In genomic region chr2:136246086-136246669, GRCh38 we compare ENCODE assay signal across 1 cellular context.
A peak's percentile ranks its signal among the peaks of the same experiment; 100 is the strongest.
TF ChIP-seq lines count a peak whose summit lies in the region.

No MANE protein-coding gene starts in this region.

TF ChIP-seq in HepG2, 621 proteins besides CTCF, POLR2A, EP300 and RAD21 (continued from another document and continues in another):
- no peak for TF ChIP-seq AHDC1 (CRISPR knock-in tag; IDR thresholded peaks at IDR 0.05; ENCODE audit: borderline replicate concordance)
- TF ChIP-seq, protein P1, sequence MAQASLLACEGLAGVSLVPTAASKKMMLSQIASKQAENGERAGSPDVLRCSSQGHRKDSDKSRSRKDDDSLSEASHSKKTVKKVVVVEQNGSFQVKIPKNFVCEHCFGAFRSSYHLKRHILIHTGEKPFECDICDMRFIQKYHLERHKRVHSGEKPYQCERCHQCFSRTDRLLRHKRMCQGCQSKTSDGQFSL (CRISPR knock-in tag; IDR thresholded peaks at IDR 0.05): no peak
- peak; percentile 26; the same call in 1 of the 2 replicates for TF ChIP-seq PAXIP1 (CRISPR knock-in tag; conservative IDR thresholded peaks at IDR 0.05)
- TF ChIP-seq ZNF383 (CRISPR knock-in tag; IDR thresholded peaks at IDR 0.05; ENCODE audit: borderline replicate concordance): no peak
- TF ChIP-seq ZNF782 (CRISPR knock-in tag; IDR thresholded peaks at IDR 0.05; ENCODE audit: borderline replicate concordance): no peak
- no peak for TF ChIP-seq ZC3H4 (CRISPR knock-in tag; IDR thresholded peaks at IDR 0.05; ENCODE audit: borderline replicate concordance)
- TF ChIP-seq SNAPC2 (CRISPR knock-in tag; IDR thresholded peaks at IDR 0.05): no peak
- TF ChIP-seq SRSF1 (optimal IDR thresholded peaks at IDR 0.05; ENCODE audit: low read depth, low read length): peak; percentile 28
- TF ChIP-seq, protein P2, sequence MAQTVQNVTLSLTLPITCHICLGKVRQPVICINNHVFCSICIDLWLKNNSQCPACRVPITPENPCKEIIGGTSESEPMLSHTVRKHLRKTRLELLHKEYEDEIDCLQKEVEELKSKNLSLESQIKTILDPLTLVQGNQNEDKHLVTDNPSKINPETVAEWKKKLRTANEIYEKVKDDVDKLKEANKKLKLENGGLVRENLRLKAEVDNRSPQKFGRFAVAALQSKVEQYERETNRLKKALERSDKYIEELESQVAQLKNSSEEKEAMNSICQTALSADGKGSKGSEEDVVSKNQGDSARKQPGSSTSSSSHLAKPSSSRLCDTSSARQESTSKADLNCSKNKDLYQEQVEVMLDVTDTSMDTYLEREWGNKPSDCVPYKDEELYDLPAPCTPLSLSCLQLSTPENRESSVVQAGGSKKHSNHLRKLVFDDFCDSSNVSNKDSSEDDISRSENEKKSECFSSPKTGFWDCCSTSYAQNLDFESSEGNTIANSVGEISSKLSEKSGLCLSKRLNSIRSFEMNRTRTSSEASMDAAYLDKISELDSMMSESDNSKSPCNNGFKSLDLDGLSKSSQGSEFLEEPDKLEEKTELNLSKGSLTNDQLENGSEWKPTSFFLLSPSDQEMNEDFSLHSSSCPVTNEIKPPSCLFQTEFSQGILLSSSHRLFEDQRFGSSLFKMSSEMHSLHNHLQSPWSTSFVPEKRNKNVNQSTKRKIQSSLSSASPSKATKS (CRISPR knock-in tag; IDR thresholded peaks at IDR 0.05): no peak
- TF ChIP-seq ZNF839 (CRISPR knock-in tag; IDR thresholded peaks at IDR 0.05; ENCODE audit: borderline replicate concordance): 0 out of 2 replicates have a peak, but pooled peaks have one; percentile 22
- TF ChIP-seq ZNF12 (CRISPR knock-in tag; IDR thresholded peaks at IDR 0.05): no peak
- TF ChIP-seq, protein P3, sequence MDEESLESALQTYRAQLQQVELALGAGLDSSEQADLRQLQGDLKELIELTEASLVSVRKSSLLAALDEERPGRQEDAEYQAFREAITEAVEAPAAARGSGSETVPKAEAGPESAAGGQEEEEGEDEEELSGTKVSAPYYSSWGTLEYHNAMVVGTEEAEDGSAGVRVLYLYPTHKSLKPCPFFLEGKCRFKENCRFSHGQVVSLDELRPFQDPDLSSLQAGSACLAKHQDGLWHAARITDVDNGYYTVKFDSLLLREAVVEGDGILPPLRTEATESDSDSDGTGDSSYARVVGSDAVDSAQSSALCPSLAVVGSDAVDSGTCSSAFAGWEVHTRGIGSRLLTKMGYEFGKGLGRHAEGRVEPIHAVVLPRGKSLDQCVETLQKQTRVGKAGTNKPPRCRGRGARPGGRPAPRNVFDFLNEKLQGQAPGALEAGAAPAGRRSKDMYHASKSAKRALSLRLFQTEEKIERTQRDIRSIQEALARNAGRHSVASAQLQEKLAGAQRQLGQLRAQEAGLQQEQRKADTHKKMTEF (CRISPR knock-in tag; IDR thresholded peaks at IDR 0.05): no peak
- TF ChIP-seq ZNF282 (IDR thresholded peaks at IDR 0.05; ENCODE audit: partially characterized antibody): no peak
- TF ChIP-seq FOXA3 (CRISPR knock-in tag; IDR thresholded peaks at IDR 0.05): no peak
- TF ChIP-seq, protein P4, sequence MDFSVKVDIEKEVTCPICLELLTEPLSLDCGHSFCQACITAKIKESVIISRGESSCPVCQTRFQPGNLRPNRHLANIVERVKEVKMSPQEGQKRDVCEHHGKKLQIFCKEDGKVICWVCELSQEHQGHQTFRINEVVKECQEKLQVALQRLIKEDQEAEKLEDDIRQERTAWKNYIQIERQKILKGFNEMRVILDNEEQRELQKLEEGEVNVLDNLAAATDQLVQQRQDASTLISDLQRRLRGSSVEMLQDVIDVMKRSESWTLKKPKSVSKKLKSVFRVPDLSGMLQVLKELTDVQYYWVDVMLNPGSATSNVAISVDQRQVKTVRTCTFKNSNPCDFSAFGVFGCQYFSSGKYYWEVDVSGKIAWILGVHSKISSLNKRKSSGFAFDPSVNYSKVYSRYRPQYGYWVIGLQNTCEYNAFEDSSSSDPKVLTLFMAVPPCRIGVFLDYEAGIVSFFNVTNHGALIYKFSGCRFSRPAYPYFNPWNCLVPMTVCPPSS (IDR thresholded peaks at IDR 0.05): no peak
- no peak for TF ChIP-seq ZNF431 (CRISPR knock-in tag; IDR thresholded peaks at IDR 0.05; ENCODE audit: borderline replicate concordance, low read depth)
- peak; percentile 15; the same call in 1 of the 2 replicates for TF ChIP-seq ZBTB33 (CRISPR knock-in tag; IDR thresholded peaks at IDR 0.05)
- TF ChIP-seq, protein P5, sequence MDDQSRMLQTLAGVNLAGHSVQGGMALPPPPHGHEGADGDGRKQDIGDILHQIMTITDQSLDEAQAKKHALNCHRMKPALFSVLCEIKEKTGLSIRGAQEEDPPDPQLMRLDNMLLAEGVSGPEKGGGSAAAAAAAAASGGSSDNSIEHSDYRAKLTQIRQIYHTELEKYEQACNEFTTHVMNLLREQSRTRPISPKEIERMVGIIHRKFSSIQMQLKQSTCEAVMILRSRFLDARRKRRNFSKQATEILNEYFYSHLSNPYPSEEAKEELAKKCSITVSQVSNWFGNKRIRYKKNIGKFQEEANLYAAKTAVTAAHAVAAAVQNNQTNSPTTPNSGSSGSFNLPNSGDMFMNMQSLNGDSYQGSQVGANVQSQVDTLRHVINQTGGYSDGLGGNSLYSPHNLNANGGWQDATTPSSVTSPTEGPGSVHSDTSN (CRISPR knock-in tag; IDR thresholded peaks at IDR 0.05; ENCODE audit: borderline replicate concordance): no peak
- TF ChIP-seq ZUFSP (CRISPR knock-in tag; IDR thresholded peaks at IDR 0.05; ENCODE audit: borderline replicate concordance): no peak
- TF ChIP-seq RARG (CRISPR knock-in tag; IDR thresholded peaks at IDR 0.05; ENCODE audit: low read depth): no peak
- TF ChIP-seq, protein P6, sequence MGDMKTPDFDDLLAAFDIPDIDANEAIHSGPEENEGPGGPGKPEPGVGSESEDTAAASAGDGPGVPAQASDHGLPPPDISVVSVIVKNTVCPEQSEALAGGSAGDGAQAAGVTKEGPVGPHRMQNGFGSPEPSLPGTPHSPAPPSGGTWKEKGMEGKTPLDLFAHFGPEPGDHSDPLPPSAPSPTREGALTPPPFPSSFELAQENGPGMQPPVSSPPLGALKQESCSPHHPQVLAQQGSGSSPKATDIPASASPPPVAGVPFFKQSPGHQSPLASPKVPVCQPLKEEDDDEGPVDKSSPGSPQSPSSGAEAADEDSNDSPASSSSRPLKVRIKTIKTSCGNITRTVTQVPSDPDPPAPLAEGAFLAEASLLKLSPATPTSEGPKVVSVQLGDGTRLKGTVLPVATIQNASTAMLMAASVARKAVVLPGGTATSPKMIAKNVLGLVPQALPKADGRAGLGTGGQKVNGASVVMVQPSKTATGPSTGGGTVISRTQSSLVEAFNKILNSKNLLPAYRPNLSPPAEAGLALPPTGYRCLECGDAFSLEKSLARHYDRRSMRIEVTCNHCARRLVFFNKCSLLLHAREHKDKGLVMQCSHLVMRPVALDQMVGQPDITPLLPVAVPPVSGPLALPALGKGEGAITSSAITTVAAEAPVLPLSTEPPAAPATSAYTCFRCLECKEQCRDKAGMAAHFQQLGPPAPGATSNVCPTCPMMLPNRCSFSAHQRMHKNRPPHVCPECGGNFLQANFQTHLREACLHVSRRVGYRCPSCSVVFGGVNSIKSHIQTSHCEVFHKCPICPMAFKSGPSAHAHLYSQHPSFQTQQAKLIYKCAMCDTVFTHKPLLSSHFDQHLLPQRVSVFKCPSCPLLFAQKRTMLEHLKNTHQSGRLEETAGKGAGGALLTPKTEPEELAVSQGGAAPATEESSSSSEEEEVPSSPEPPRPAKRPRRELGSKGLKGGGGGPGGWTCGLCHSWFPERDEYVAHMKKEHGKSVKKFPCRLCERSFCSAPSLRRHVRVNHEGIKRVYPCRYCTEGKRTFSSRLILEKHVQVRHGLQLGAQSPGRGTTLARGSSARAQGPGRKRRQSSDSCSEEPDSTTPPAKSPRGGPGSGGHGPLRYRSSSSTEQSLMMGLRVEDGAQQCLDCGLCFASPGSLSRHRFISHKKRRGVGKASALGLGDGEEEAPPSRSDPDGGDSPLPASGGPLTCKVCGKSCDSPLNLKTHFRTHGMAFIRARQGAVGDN (CRISPR knock-in tag; IDR thresholded peaks at IDR 0.05): peak; percentile 48
- TF ChIP-seq GPBP1L1 (CRISPR knock-in tag; IDR thresholded peaks at IDR 0.05): no peak
- no peak for TF ChIP-seq SRSF9 (IDR thresholded peaks at IDR 0.05; ENCODE audit: borderline replicate concordance, insufficient read depth, low read depth, low read length, poor library complexity, severe bottlenecking)
- TF ChIP-seq ZNF7 (CRISPR knock-in tag; IDR thresholded peaks at IDR 0.05): no peak
